25 cellular contexts compared by ENCODE assay signal in genomic region chr3:37820213-37820612, GRCh38.
"Had no signal": no experiment of that assay in that cellular context is flagged by ENCODE, and none has a peak within 500 bp of the region (broad histone marks: within the 10 kb centered on the region; RNA-seq: fewer than 3 reads in every experiment).

No MANE protein-coding gene starts in this region.

- DNase-seq: activated CD4-positive, alpha-beta memory T cell treated with anti-CD3 and anti-CD28 coated beads for 36 hours; activated CD4-positive, alpha-beta T cell treated with anti-CD3 and anti-CD28 coated beads, Interleukin-2, amount 10 ng/mL, durations not matched to agents 7 days and 5 days; activated CD4-positive, CD25-positive, alpha-beta regulatory T cell; activated CD8-positive, alpha-beta memory T cell treated with anti-CD3 and anti-CD28 coated beads for 24 hours; activated effector memory CD4-positive, alpha-beta T cell treated with anti-CD3 and anti-CD28 coated beads, Interleukin-2, amount 50 U/mL, for 16 hours; activated naive CD4-positive, alpha-beta T cell treated with Interleukin-2 at 50 U/mL for 16 hours; activated naive CD8-positive, alpha-beta T cell treated with anti-CD3 and anti-CD28 coated beads, Interleukin-2, amount 50 U/mL, for 24 hours; activated T-cell treated with anti-CD3 and anti-CD28 coated beads, Interleukin-2, amount 50 U/mL, for 4 hours; amniotic stem cell; body of pancreas; Kasumi-1; NCI-H1105 treated with DMSO at 0.1 percent for 48 hours; NCI-H1436 treated with DMSO at 0.1 percent for 48 hours; NCI-H187; NCI-H2081; NCI-H510A treated with DMSO at 0.1 percent for 48 hours; NCI-H69; NK-92 treated with Interleukin-12 subunit alpha and Interleukin-12 subunit beta, amount 100 ng/mL, for 24 hours; SHP77; T-helper 17 cell; T-helper 9 cell had no signal

- H3K4me1 ChIP-seq: body of pancreas, SJSA1 had no signal

- H3K9me3 ChIP-seq: ascending aorta, body of pancreas, SJSA1 had no signal

- H3K36me3 ChIP-seq: SJSA1 had no signal

- H3K4me3 ChIP-seq: ascending aorta, body of pancreas, K562, SJSA1 had no signal

- ATAC-seq: activated naive CD4-positive, alpha-beta T cell treated with anti-CD3 and anti-CD28 coated beads, Interleukin-2, amount 50 U/mL, for 72 hours; activated naive CD8-positive, alpha-beta T cell treated with anti-CD3 and anti-CD28 coated beads, Interleukin-2, amount 50 U/mL, for 24 hours; activated T-cell treated with anti-CD3 and anti-CD28 coated beads, Interleukin-2, amount 50 U/mL, for 4 hours; body of pancreas; K562; T-helper 17 cell had no signal

- H3K27me3 ChIP-seq: ascending aorta, body of pancreas, SJSA1 had no signal

- H3K4me3 Mint-ChIP-seq: activated CD4-positive, alpha-beta memory T cell treated with anti-CD3 and anti-CD28 coated beads for 36 hours; activated CD4-positive, alpha-beta T cell treated with anti-CD3 and anti-CD28 coated beads, Interleukin-2, amount 10 ng/mL, durations not matched to agents 7 days and 5 days; activated naive CD8-positive, alpha-beta T cell treated with anti-CD3 and anti-CD28 coated beads, Interleukin-2, amount 50 U/mL, for 24 hours; activated T-cell treated with anti-CD3 and anti-CD28 coated beads, Interleukin-2, amount 50 U/mL, for 4 hours; T-helper 17 cell had no signal

- H3K9me3 Mint-ChIP-seq: activated CD4-positive, alpha-beta memory T cell treated with anti-CD3 and anti-CD28 coated beads for 36 hours; activated CD4-positive, alpha-beta T cell treated with anti-CD3 and anti-CD28 coated beads, Interleukin-2, amount 10 ng/mL, durations not matched to agents 7 days and 5 days; activated naive CD4-positive, alpha-beta T cell treated with anti-CD3 and anti-CD28 coated beads, Interleukin-2, amount 50 U/mL, for 72 hours; activated naive CD8-positive, alpha-beta T cell treated with anti-CD3 and anti-CD28 coated beads, Interleukin-2, amount 50 U/mL, for 24 hours; activated T-cell treated with anti-CD3 and anti-CD28 coated beads, Interleukin-2, amount 50 U/mL, for 4 hours had no signal

- H3K27ac ChIP-seq: body of pancreas, SJSA1 had no signal

- H3K36me3 Mint-ChIP-seq: activated CD4-positive, alpha-beta memory T cell treated with anti-CD3 and anti-CD28 coated beads for 36 hours; activated naive CD4-positive, alpha-beta T cell treated with anti-CD3 and anti-CD28 coated beads, Interleukin-2, amount 50 U/mL, for 72 hours had no signal

- H3K27ac Mint-ChIP-seq: activated CD4-positive, alpha-beta memory T cell treated with anti-CD3 and anti-CD28 coated beads for 36 hours; activated CD4-positive, alpha-beta T cell treated with anti-CD3 and anti-CD28 coated beads, Interleukin-2, amount 10 ng/mL, durations not matched to agents 7 days and 5 days; activated naive CD4-positive, alpha-beta T cell treated with anti-CD3 and anti-CD28 coated beads, Interleukin-2, amount 50 U/mL, for 72 hours; activated naive CD8-positive, alpha-beta T cell treated with anti-CD3 and anti-CD28 coated beads, Interleukin-2, amount 50 U/mL, for 24 hours; T-helper 17 cell had no signal

- H3K4me1 Mint-ChIP-seq: activated CD4-positive, alpha-beta T cell treated with anti-CD3 and anti-CD28 coated beads, Interleukin-2, amount 10 ng/mL, durations not matched to agents 7 days and 5 days; activated naive CD8-positive, alpha-beta T cell treated with anti-CD3 and anti-CD28 coated beads, Interleukin-2, amount 50 U/mL, for 24 hours had no signal

- H3K27me3 Mint-ChIP-seq: activated naive CD8-positive, alpha-beta T cell treated with anti-CD3 and anti-CD28 coated beads, Interleukin-2, amount 50 U/mL, for 24 hours had no signal
